8 cellular contexts compared by ENCODE assay signal in genomic region chr16:11742536-11743307, GRCh38. TPM values are rescaled to one million over a fixed set of nuclear protein-coding genes. Genes with fewer than 3 reads are reported as not detected.
A peak's percentile ranks its signal among the peaks of the same experiment; 100 is the strongest.
DNase-seq lines count a peak whose midpoint lies in the region; ATAC-seq, FAIRE-seq and TF ChIP-seq lines count a peak whose summit lies in the region.

TSS of gene TXNDC11 (minus strand) at chr16:11742857. CDS start at chr16:11742730, 127 bp downstream.

- DNase-seq in D341Med (ENCODE audit: low spot score) (peak; percentile 98), HuH-7 (ENCODE audit: low spot score) (peak; percentile 86), activated T-cell treated with anti-CD3 and anti-CD28 coated beads for 1 hour (ENCODE audit: low read depth) (peak; percentile 99), endothelial cell of umbilical vein (ENCODE audit: low read depth, low spot score) (peak; percentile 99), middle frontal gyrus (ENCODE audit: extremely low spot score, low spot score) (peak; percentile 92)
- peak; percentile 100 for DNase-seq in stimulated activated CD8-positive, alpha-beta memory T cell treated with anti-CD3 and anti-CD28 coated beads, Interleukin-2, amount 100 ng/mL, for 48 hours (ENCODE audit: low read depth in 2 of 2)

- FAIRE-seq in endothelial cell of umbilical vein (lab: Jason Lieb, UNC), result peak; percentile 78

- peaks cover 54% of the 10 kb centered on the region for H3K79me2 ChIP-seq in OCI-LY3 (ENCODE audit: low read length)
- peaks cover 45% of the 10 kb centered on the region for H3K79me2 ChIP-seq in endothelial cell of umbilical vein (ENCODE audit: control insufficient read depth, insufficient read depth, low read length)

- BruUV-seq in endothelial cell of umbilical vein (replicated peaks; lab: Mats Ljungman, UMichigan), result no TSS peak

- POLR2A ChIA-PET in endothelial cell of umbilical vein (lab: Charles Lee), result interaction anchor here (0.6 to 1.7 kb wide), 3 partner anchors 33 to 159 kb away, joined by 3 to 5 read pairs (median 3); no protein-coding TSS in a partner anchor

- TF ChIP-seq POLR2A in endothelial cell of umbilical vein (IDR thresholded peaks at IDR 0.05; ENCODE audit: low read depth, low read length), result peak; percentile 84

- H3K27me3 ChIP-seq in OCI-LY3 (ENCODE audit: low read depth, low read length) (no peaks in the 10 kb centered on the region), endothelial cell of umbilical vein (ENCODE audit: control insufficient read depth in 2 of 2, insufficient read depth in 2 of 2, low read length in 2 of 2) (no peaks in the 10 kb centered on the region)

- no peaks in the 10 kb centered on the region for H3K9me3 ChIP-seq in OCI-LY3 (ENCODE audit: insufficient read depth, low read length)
- no peaks in the 10 kb centered on the region for H3K9me3 ChIP-seq in endothelial cell of umbilical vein (replicated peaks; ENCODE audit: control insufficient read depth, insufficient read depth, low read length)

- no peaks in the 10 kb centered on the region for H3K9me1 ChIP-seq in endothelial cell of umbilical vein (replicated peaks; ENCODE audit: control insufficient read depth, extremely low read depth, insufficient read depth, low read length)

- dilution Hi-C loops in endothelial cell of umbilical vein (cut with MboI; ENCODE audit: extremely low pct_ligation_motif_present, low sequenced_read_pairs), result no loop called here

- no peak for TF ChIP-seq CTCF in OCI-LY3 (IDR thresholded peaks at IDR 0.05; ENCODE audit: low read depth, low read length)
- TF ChIP-seq CTCF in endothelial cell of umbilical vein (IDR thresholded peaks at IDR 0.05; ENCODE audit: extremely low read depth in 1 of 2, insufficient read depth in 1 of 2, low read depth in 1 of 2, low read length in 2 of 2), result no peak

- CTCF ChIA-PET in endothelial cell of umbilical vein (lab: Charles Lee), result interaction anchor here (0.6 to 2.5 kb wide), 9 partner anchors 9 to 347 kb away, joined by 3 to 11 read pairs (median 4); partner anchors contain the start of gene ZC3H7A

- peak within 1 kb of the TSS; percentile 88 for H3K4me2 ChIP-seq in OCI-LY3 (ENCODE audit: low read length)
- H3K4me2 ChIP-seq in endothelial cell of umbilical vein (ENCODE audit: insufficient read depth, low read length), result peak within 1 kb of the TSS; percentile 92

- peak; percentile 86 for ATAC-seq in GM21515 (IDR thresholded peaks at IDR 0.05; ENCODE audit: unreplicated experiment)

- peak within 1 kb of the TSS; percentile 86 for H3K9ac ChIP-seq in OCI-LY3 (ENCODE audit: low read length)
- H3K9ac ChIP-seq in endothelial cell of umbilical vein (replicated peaks; ENCODE audit: extremely low read depth, insufficient read depth, low read length), result peak within 1 kb of the TSS; percentile 88

- H3K4me3 ChIP-seq in OCI-LY3 (ENCODE audit: low read length) (peak within 1 kb of the TSS; percentile 86), endothelial cell of umbilical vein (replicated peaks in 1 of 3; ENCODE audit: insufficient read depth in 1 of 3, low read depth in 1 of 3, low read length in 3 of 3) (peak within 1 kb of the TSS; percentile 91 to 93 (median 91))

- H2AFZ ChIP-seq in OCI-LY3 (ENCODE audit: low read depth, low read length) (peak within 1 kb of the TSS; percentile 55; the same call in 1 of the 2 replicates), endothelial cell of umbilical vein (ENCODE audit: low read depth, low read length) (peak within 1 kb of the TSS; percentile 87)

- H3K4me1 ChIP-seq in OCI-LY3 (ENCODE audit: low read length) (peaks cover 43% of the 10 kb centered on the region), endothelial cell of umbilical vein (ENCODE audit: control insufficient read depth, extremely low read depth, insufficient read depth, low read length) (peaks cover 22% of the 10 kb centered on the region)

- peak within 1 kb of the TSS; percentile 67 for H3K27ac ChIP-seq in OCI-LY3 (ENCODE audit: low read length)
- H3K27ac ChIP-seq in endothelial cell of umbilical vein (ENCODE audit: insufficient read depth, low read depth, low read length), result peak within 1 kb of the TSS; percentile 85

- peaks cover 33% of the 10 kb centered on the region for H3K36me3 ChIP-seq in OCI-LY3 (replicated peaks; ENCODE audit: low read depth, low read length)
- peaks cover 0 to 3% of the 10 kb centered on the region in 2 experiments for H3K36me3 ChIP-seq in endothelial cell of umbilical vein (ENCODE audit: control insufficient read depth in 2 of 2, extremely low read depth in 1 of 2, insufficient read depth in 2 of 2, low read length in 2 of 2)

- peaks cover 35% of the 10 kb centered on the region for H4K20me1 ChIP-seq in OCI-LY3 (ENCODE audit: insufficient read depth, low read length)
- H4K20me1 ChIP-seq in endothelial cell of umbilical vein (replicated peaks; ENCODE audit: control insufficient read depth, extremely low read depth, insufficient read depth, low read length), result peaks cover 7% of the 10 kb centered on the region

- intact Hi-C loops in endothelial cell of umbilical vein (cut with micrococcal nuclease), result loop anchor here (1.0 to 5.0 kb wide), 5 partner anchors 40 to 235 kb away; partner anchors contain the start of genes RSL1D1, SNX29 and ZC3H7A

TF ChIP-seq in endothelial cell of umbilical vein, 7 proteins besides CTCF, POLR2A, EP300 and RAD21:
- TF ChIP-seq POLR2AphosphoS5 (IDR thresholded peaks at IDR 0.05; ENCODE audit: insufficient read depth, low read depth, low read length), result peak; percentile 92
- TF ChIP-seq MYC (IDR thresholded peaks at IDR 0.05; ENCODE audit: low read depth, low read length), result no peak
- TF ChIP-seq GATA2 (IDR thresholded peaks at IDR 0.05; ENCODE audit: insufficient read depth, insufficient read length, low read depth, low read length), result no peak
- peak; percentile 31 for TF ChIP-seq MAX (IDR thresholded peaks at IDR 0.05; ENCODE audit: insufficient read depth, insufficient read length)
- TF ChIP-seq JUN (IDR thresholded peaks at IDR 0.05; ENCODE audit: borderline replicate concordance, insufficient read depth, insufficient read length, low read depth), result no peak
- TF ChIP-seq EZH2 (IDR thresholded peaks at IDR 0.05; ENCODE audit: borderline replicate concordance, low read depth, low read length, severe bottlenecking), result no peak
TF ChIP-seq in endothelial cell of umbilical vein: peak in this region for 2.

RNA-seq across cellular contexts. Expression of gene TXNDC11, which starts in this region (rescaled TPM):
- total RNA-seq in endothelial cell of umbilical vein, result 37.1 and 42.5 TPM in 2 replicates
- 66.0 and 66.8 TPM in 2 replicates for polyA plus RNA-seq in endothelial cell of umbilical vein
- polyA plus RNA-seq in endothelial cell of umbilical vein (2011; cell fraction: cytosol; rRNA removed), result 61.3 and 68.5 TPM in 2 replicates
- 56.8 and 58.5 TPM in 2 replicates for polyA plus RNA-seq in endothelial cell of umbilical vein (2011; cell fraction: nucleus; rRNA removed)
- 34.4 TPM in 2 replicates for polyA plus RNA-seq in endothelial cell of umbilical vein (2012)
- polyA minus RNA-seq in endothelial cell of umbilical vein, result 51.6 and 56.2 TPM in 2 replicates
- polyA minus RNA-seq in endothelial cell of umbilical vein (2011; cell fraction: cytosol; rRNA and poly(A)+ RNA removed), result 26.4 TPM
- polyA minus RNA-seq in endothelial cell of umbilical vein (2011; cell fraction: nucleus; rRNA and poly(A)+ RNA removed), result 30.8 and 31.3 TPM in 2 replicates

Comparison
In these comparisons a context has a peak if more than half of its experiments do, and no peak if none do; other contexts are left out.
1. Peak in every context shown above with its lines: DNase-seq, ATAC-seq, H3K4me3 ChIP-seq and H3K27ac ChIP-seq.